8 cellular contexts compared by ENCODE assay signal in genomic region chr16:70429888-70430666, GRCh38. TPM values are rescaled to one million over a fixed set of nuclear protein-coding genes. Genes with fewer than 3 reads are reported as not detected.
DNase-seq lines count a peak whose midpoint lies in the region; ATAC-seq and TF ChIP-seq lines count a peak whose summit lies in the region.

No MANE protein-coding gene starts in this region.

- intact Hi-C loops in left ventricle myocardium inferior (cut with micrococcal nuclease) (loop anchor here (10.0 kb wide), 1 partner anchor 45 kb away; no protein-coding TSS in a partner anchor), Right ventricle myocardium superior (cut with DNase I) (no loop called here)

- POLR2A ChIA-PET in RWPE1 (lab: Yijun Ruan, JAX; ENCODE audit: low non-redundant PET) = no interaction called here

- H3K4me3 ChIP-seq in left ventricle myocardium inferior (peak overlapping the region; percentile 22), iPS-20b (ENCODE audit: low read length) (peak overlapping the region; percentile 2; the same call in 1 of the 2 replicates), urinary bladder (ENCODE audit: low read depth, low read length) (no peak overlapping the region)

- H3K36me3 ChIP-seq in left ventricle myocardium inferior (no peaks in the 10 kb centered on the region), iPS-20b (ENCODE audit: insufficient read depth, low read depth, low read length) (peaks cover 8% of the 10 kb centered on the region; the same call in 1 of the 2 replicates), urinary bladder (ENCODE audit: insufficient read depth) (no peaks in the 10 kb centered on the region)

- CTCF ChIA-PET in RWPE1 (lab: Yijun Ruan, JAX) = no interaction called here

- DNase-seq in left ventricle myocardium inferior (no peak), Right ventricle myocardium superior (no peak), RWPE1 (ENCODE audit: low spot score) (no peak), NCI-H1436 treated with DMSO at 0.1 percent for 48 hours (lab: John Stamatoyannopoulos, UW) (no peak)

- H3K27ac ChIP-seq in left ventricle myocardium inferior (replicated peaks) (peak overlapping the region; percentile 93), RWPE1 (peak overlapping the region; percentile 58), iPS-20b (ENCODE audit: low read length) (peak overlapping the region; percentile 28), urinary bladder (ENCODE audit: low read depth) (peak overlapping the region; percentile 44)

- 71% methylated on average over 5 of the region's 5 CpGs for WGBS in urinary bladder

- ATAC-seq in Right ventricle myocardium superior (ENCODE audit: poor library complexity) (no peak), GM19452 (IDR thresholded peaks at IDR 0.05; ENCODE audit: unreplicated experiment) (no peak), GM19023 (IDR thresholded peaks at IDR 0.05; ENCODE audit: unreplicated experiment) (no peak)

- H3K9me3 ChIP-seq in left ventricle myocardium inferior (replicated peaks) = no peaks in the 10 kb centered on the region
- H3K9me3 ChIP-seq in iPS-20b (ENCODE audit: insufficient read depth, low read depth, low read length) = no peaks in the 10 kb centered on the region

- no peak for TF ChIP-seq CTCF in left ventricle myocardium inferior (IDR thresholded peaks at IDR 0.05; ENCODE audit: borderline replicate concordance)
- no peak for TF ChIP-seq CTCF in RWPE1 (conservative IDR thresholded peaks at IDR 0.05; ENCODE audit: low read depth)

- no peaks in the 10 kb centered on the region for H3K27me3 ChIP-seq in left ventricle myocardium inferior (ENCODE audit: low read depth)
- H3K27me3 ChIP-seq in iPS-20b (ENCODE audit: insufficient read depth, low read length) = no peaks in the 10 kb centered on the region

- H3K4me1 ChIP-seq in left ventricle myocardium inferior = peaks cover 88% of the 10 kb centered on the region
- H3K4me1 ChIP-seq in iPS-20b (ENCODE audit: insufficient read depth, low read length) = peaks cover 44% of the 10 kb centered on the region
- no peaks in the 10 kb centered on the region for H3K4me1 ChIP-seq in urinary bladder (ENCODE audit: insufficient read depth)

- peak overlapping the region; percentile 60 for H3K9ac ChIP-seq in iPS-20b (ENCODE audit: low read depth, low read length)

RNA-seq across cellular contexts. Expression of gene ST3GAL2, which starts 8.8 kb away (rescaled TPM):
- total RNA-seq in left ventricle myocardium inferior (22.3 TPM), Right ventricle myocardium superior (19.6 TPM), urinary bladder (30.5 TPM)
- polyA plus RNA-seq in urinary bladder = 19.3 TPM

RNA-seq across cellular contexts. Expression of gene FCSK, which starts 24.3 kb away (rescaled TPM):
- total RNA-seq in left ventricle myocardium inferior (7.4 TPM), Right ventricle myocardium superior (8.0 TPM), urinary bladder (7.6 TPM)
- 11.0 TPM for polyA plus RNA-seq in urinary bladder

Comparison
In these comparisons a context has a peak if more than half of its experiments do, and no peak if none do; other contexts are left out.
1. H3K27ac ChIP-seq: peak in every context shown above with its lines; median percentile 93 in left ventricle myocardium inferior; 58 in RWPE1; 44 in urinary bladder; 28 in iPS-20b.